Comparison of ENCODE assay signal across 18 cellular contexts in genomic region chr12:105470601-105471000, GRCh38.
"Had no signal": no experiment of that assay in that cellular context is flagged by ENCODE, and none has a peak within 500 bp of the region (broad histone marks: within the 10 kb centered on the region; RNA-seq: fewer than 3 reads in every experiment).

No MANE protein-coding gene starts in this region.

- H3K9me3 Mint-ChIP-seq: memory B cell; natural killer cell; stimulated activated effector memory CD8-positive, alpha-beta T cell treated with anti-CD3 and anti-CD28 coated beads, Interleukin-12 subunit alpha, Interleukin-12 subunit beta, amount 100 ng/mL, for 72 hours; type B pancreatic cell had no signal

- H3K4me1 Mint-ChIP-seq: memory B cell; natural killer cell; stimulated activated effector memory CD8-positive, alpha-beta T cell treated with anti-CD3 and anti-CD28 coated beads, Interleukin-12 subunit alpha, Interleukin-12 subunit beta, amount 100 ng/mL, for 72 hours had no signal

- H3K27ac Mint-ChIP-seq: memory B cell; natural killer cell; stimulated activated effector memory CD8-positive, alpha-beta T cell treated with anti-CD3 and anti-CD28 coated beads, Interleukin-12 subunit alpha, Interleukin-12 subunit beta, amount 100 ng/mL, for 72 hours; type B pancreatic cell had no signal

- H3K36me3 ChIP-seq: neutrophil, pancreas, right lobe of liver, tibial artery had no signal

- H3K4me3 Mint-ChIP-seq: memory B cell; natural killer cell; neural crest cell; stimulated activated effector memory CD8-positive, alpha-beta T cell treated with anti-CD3 and anti-CD28 coated beads, Interleukin-12 subunit alpha, Interleukin-12 subunit beta, amount 100 ng/mL, for 72 hours; type B pancreatic cell had no signal

- H3K9me3 ChIP-seq: neutrophil, pancreas, right lobe of liver, testis, tibial artery had no signal

- H3K4me1 ChIP-seq: pancreas, right lobe of liver, testis had no signal

- H3K27me3 ChIP-seq: pancreas, right lobe of liver, testis, tibial artery had no signal

- ATAC-seq: pancreas; right lobe of liver; stimulated activated naive CD8-positive, alpha-beta T cell treated with anti-CD3 and anti-CD28 coated beads, Interleukin-15, Interleukin-2, amounts not matched to agents 100 U/mL and 50 U/mL, for 24 hours had no signal

- H3K36me3 Mint-ChIP-seq: memory B cell; natural killer cell; stimulated activated effector memory CD8-positive, alpha-beta T cell treated with anti-CD3 and anti-CD28 coated beads, Interleukin-12 subunit alpha, Interleukin-12 subunit beta, amount 100 ng/mL, for 72 hours; type B pancreatic cell had no signal

- H3K4me3 ChIP-seq: lung, pancreas, right lobe of liver, testis, tibial artery had no signal

- H3K27ac ChIP-seq: neutrophil, pancreas, right lobe of liver, testis had no signal

- DNase-seq: effector CD8-positive, alpha-beta T cell; head of caudate nucleus; natural killer cell; pancreas; retina; right lobe of liver; stimulated activated CD4-positive, alpha-beta T cell treated with anti-CD3 and anti-CD28 coated beads, Interleukin-2, amount 100 ng/mL, for 24 hours; stimulated activated CD4-positive, alpha-beta T cell treated with anti-CD3 and anti-CD28 coated beads, Interleukin-4, amount 100 ng/mL, for 24 hours; stimulated activated naive CD8-positive, alpha-beta T cell treated with anti-CD3 and anti-CD28 coated beads, Interleukin-15, Interleukin-2, amounts not matched to agents 100 U/mL and 50 U/mL, for 24 hours; substantia nigra; testis; tibial artery had no signal
